Comparison of ENCODE assay signal across 8 cellular contexts in genomic region chr1:157163273-157164127, GRCh38.
A peak's percentile ranks its signal among the peaks of the same experiment; 100 is the strongest.
DNase-seq lines count a peak whose midpoint lies in the region; ATAC-seq lines count a peak whose summit lies in the region.

No MANE protein-coding gene starts in this region.

- H3K27ac ChIP-seq in caudate nucleus (ENCODE audit: low read depth, low read length) = no peak overlapping the region

- ATAC-seq in GM19351 (IDR thresholded peaks at IDR 0.05; ENCODE audit: unreplicated experiment) (peak; percentile 62), HG03039 (IDR thresholded peaks at IDR 0.05; ENCODE audit: unreplicated experiment) (no peak)

- peak; percentile 83 for DNase-seq in AG08395 (ENCODE audit: low spot score)
- DNase-seq in NCI-H2227 (lab: John Stamatoyannopoulos, UW; ENCODE audit: unreplicated experiment) = peak; percentile 90
- DNase-seq in activated CD4-positive, CD25-positive, alpha-beta regulatory T cell treated with anti-CD3 and anti-CD28 coated beads, Interleukin-2, amount 50 U/mL, for 16 hours (ENCODE audit: low read depth, low spot score) = peak; percentile 49
- DNase-seq in caudate nucleus (lab: John Stamatoyannopoulos, UW) = peak in 40 of 61 donors; percentile 5 to 61 (median 32)
- peak; percentile 89 for DNase-seq in left kidney (ENCODE audit: low read depth, low spot score)
- peak; percentile 67 to 77 for DNase-seq in stimulated activated CD4-positive, alpha-beta T cell treated with anti-CD3 and anti-CD28 coated beads, Interleukin-4, amount 100 ng/mL, for 48 hours (ENCODE audit: low read depth in 2 of 2)

Comparison
In these comparisons a context has a peak if more than half of its experiments do, and no peak if none do; other contexts are left out.
1. DNase-seq: peak in every context shown above with its lines; median percentile 90 in NCI-H2227; 89 in left kidney; 83 in AG08395; 72 in stimulated activated CD4-positive, alpha-beta T cell treated with anti-CD3 and anti-CD28 coated beads, Interleukin-4, amount 100 ng/mL, for 48 hours; 49 in activated CD4-positive, CD25-positive, alpha-beta regulatory T cell treated with anti-CD3 and anti-CD28 coated beads, Interleukin-2, amount 50 U/mL, for 16 hours; 32 in caudate nucleus.